ENCODE assay signal across 15 cellular contexts in genomic region chr12:110950867-110951266, GRCh38. TPM values are rescaled to one million over a fixed set of nuclear protein-coding genes. Genes with fewer than 3 reads are reported as not detected.
"Had no signal": no experiment of that assay in that cellular context is flagged by ENCODE, and none has a peak within 500 bp of the region (broad histone marks: within the 10 kb centered on the region; RNA-seq: fewer than 3 reads in every experiment).

No MANE protein-coding gene starts in this region.

RNA-seq across cellular contexts. Expression of gene MYL2, which starts 30.5 kb away (rescaled TPM):
- total RNA-seq: activated naive CD4-positive, alpha-beta T cell treated with anti-CD3 and anti-CD28 coated beads for 36 hours; activated naive CD4-positive, alpha-beta T cell treated with anti-CD3 and anti-CD28 coated beads, Interleukin-2, amount 50 U/mL, for 72 hours; activated naive CD8-positive, alpha-beta T cell treated with anti-CD3 and anti-CD28 coated beads for 36 hours; activated naive CD8-positive, alpha-beta T cell treated with anti-CD3 and anti-CD28 coated beads, Interleukin-2, amount 10 ng/mL, durations not matched to agents 7 days and 5 days; activated T-cell treated with anti-CD3 and anti-CD28 coated beads, Interleukin-2, amount 50 U/mL, for 4 hours; activated T-cell treated with anti-CD3 and anti-CD28 coated beads, Interleukin-2, amount 50 U/mL, for 72 hours; activated T-helper 1 cell treated with anti-CD3 and anti-CD28 coated beads, Interleukin-12 subunit alpha, Interleukin-12 subunit beta, Interleukin-2, Interleukin-4 antibody, amounts not matched to agents 30 ng/mL and 10 ng/mL and 1 ng/mL, durations not matched to agents 14 hours and 24 hours and 36 hours; activated T-helper 17 cell treated with anti-CD3 and anti-CD28 coated beads, Interleukin-2, amount 50 U/mL, for 72 hours; activated T-helper 2 cell treated with anti-CD3 and anti-CD28 coated beads, Interferon-gamma antibody, Interleukin-2, Interleukin-4, amounts not matched to agents 10 μg/mL and 5 μg/mL and 100 μg/mL, durations not matched to agents 14 hours and 24 hours and 36 hours; ascending aorta; astrocyte; body of pancreas; breast epithelium; bronchial epithelial cell; cerebellum had no signal
